21 cellular contexts compared by ENCODE assay signal in genomic region chr16:24652803-24653202, GRCh38.
DNase-seq lines count a peak whose midpoint lies in the region; ATAC-seq and TF ChIP-seq lines count a peak whose summit lies in the region.
"Had no signal": no experiment of that assay in that cellular context is flagged by ENCODE, and none has a peak within 500 bp of the region (broad histone marks: within the 10 kb centered on the region; RNA-seq: fewer than 3 reads in every experiment).

No MANE protein-coding gene starts in this region.

- H3K9ac ChIP-seq in trophoblast cell (ENCODE audit: low read length): no peak overlapping the region

- H3K27me3 ChIP-seq in WERI-Rb-1 (ENCODE audit: insufficient read depth, low read depth, severe bottlenecking) (no peaks in the 10 kb centered on the region), trophoblast cell (ENCODE audit: insufficient read depth, low read length) (no peaks in the 10 kb centered on the region)
- H3K27me3 ChIP-seq: cardiac muscle cell had no signal

- H3K4me3 Mint-ChIP-seq in mesothelial cell of epicardium (no peak overlapping the region), type B pancreatic cell (no peak overlapping the region)
- H3K4me3 Mint-ChIP-seq: activated CD4-positive, alpha-beta T cell treated with anti-CD3 and anti-CD28 coated beads, Interleukin-2, amount 10 ng/mL, durations not matched to agents 24 days and 14 days; stimulated activated naive B cell treated with anti-CD40 and anti-IgM and Interleukin-4, amounts not matched to agents 10 μg/mL and 1 μg/mL and 100 μg/mL, for 72 hours had no signal

- no peaks in the 10 kb centered on the region for H3K79me2 ChIP-seq in trophoblast cell (ENCODE audit: control insufficient read depth, insufficient read depth, low read length, poor library complexity)

- no peak overlapping the region for H3K4ac ChIP-seq in trophoblast cell (ENCODE audit: low read depth, low read length)

- no peak overlapping the region for H2BK120ac ChIP-seq in trophoblast cell (ENCODE audit: insufficient read depth, low read length, poor library complexity)

- peak overlapping the region; percentile 10 for H3K27ac Mint-ChIP-seq in mesothelial cell of epicardium
- H3K27ac Mint-ChIP-seq in type B pancreatic cell: peak overlapping the region; percentile 5
- H3K27ac Mint-ChIP-seq: activated CD4-positive, alpha-beta T cell treated with anti-CD3 and anti-CD28 coated beads, Interleukin-2, amount 10 ng/mL, durations not matched to agents 24 days and 14 days; stimulated activated naive B cell treated with anti-CD40 and anti-IgM and Interleukin-4, amounts not matched to agents 10 μg/mL and 1 μg/mL and 100 μg/mL, for 72 hours had no signal

- H4K91ac ChIP-seq in trophoblast cell (ENCODE audit: low read depth, low read length): no peak overlapping the region

- H3K14ac ChIP-seq in trophoblast cell (ENCODE audit: low read length): no peak overlapping the region

- no peak for TF ChIP-seq CTCF in WERI-Rb-1 (IDR thresholded peaks at IDR 0.05; ENCODE audit: low read depth, low read length)
- no peak for TF ChIP-seq CTCF in mesothelial cell of epicardium (IDR thresholded peaks at IDR 0.05; ENCODE audit: unreplicated experiment)
- no peak for TF ChIP-seq CTCF in type B pancreatic cell (conservative IDR thresholded peaks at IDR 0.05)

- ATAC-seq in GM19463 (IDR thresholded peaks at IDR 0.05; ENCODE audit: unreplicated experiment): no peak
- ATAC-seq: GM12878; lower lobe of right lung; stimulated activated naive B cell treated with anti-CD40 and anti-IgM and Interleukin-4, amounts not matched to agents 10 μg/mL and 1 μg/mL and 100 μg/mL, for 72 hours had no signal

- no peaks in the 10 kb centered on the region for H3K79me1 ChIP-seq in trophoblast cell (ENCODE audit: low read length)

- no peaks in the 10 kb centered on the region for H3K36me3 Mint-ChIP-seq in mesothelial cell of epicardium
- no peaks in the 10 kb centered on the region for H3K36me3 Mint-ChIP-seq in type B pancreatic cell
- H3K36me3 Mint-ChIP-seq: stimulated activated naive B cell treated with anti-CD40 and anti-IgM and Interleukin-4, amounts not matched to agents 10 μg/mL and 1 μg/mL and 100 μg/mL, for 72 hours had no signal

- no peak overlapping the region for H3K18ac ChIP-seq in trophoblast cell (ENCODE audit: low read length)

- H3K4me2 ChIP-seq in trophoblast cell (ENCODE audit: low read length): no peak overlapping the region

- H4K8ac ChIP-seq in trophoblast cell (ENCODE audit: low read depth, low read length): no peak overlapping the region

- H2AFZ ChIP-seq in trophoblast cell (ENCODE audit: insufficient read depth, low read length, poor library complexity): no peak overlapping the region

- H4K12ac ChIP-seq in trophoblast cell (ENCODE audit: low read depth, low read length): no peak overlapping the region

- no peak overlapping the region for H2BK5ac ChIP-seq in trophoblast cell (ENCODE audit: low read depth, low read length, poor library complexity)

- H3K23ac ChIP-seq in trophoblast cell (ENCODE audit: low read length): no peak overlapping the region

- no peak overlapping the region for H2AK5ac ChIP-seq in trophoblast cell (ENCODE audit: low read length)

- DNase-seq in M059J (ENCODE audit: low read depth): peak; percentile 26
- no peak for DNase-seq in WERI-Rb-1
- no peak for DNase-seq in mesothelial cell of epicardium (ENCODE audit: low spot score in 2 of 2, unreplicated experiment in 2 of 2)
- DNase-seq in type B pancreatic cell (ENCODE audit: extremely low spot score, unreplicated experiment): no peak
- DNase-seq in trophoblast cell: no peak
- DNase-seq in activated CD8-positive, alpha-beta memory T cell treated with anti-CD3 and anti-CD28 coated beads for 24 hours: no peak
- DNase-seq: activated CD4-positive, alpha-beta T cell treated with anti-CD3 and anti-CD28 coated beads, Interleukin-2, amount 10 ng/mL, durations not matched to agents 24 days and 14 days; activated naive CD4-positive, alpha-beta T cell treated with Interleukin-2 at 50 U/mL for 16 hours; activated T-cell treated with anti-CD3 and anti-CD28 coated beads, Interleukin-2, amount 50 U/mL, for 48 hours; amygdala; glutamatergic neuron; kidney glomerular epithelial cell; lower lobe of right lung; NCI-H526; stimulated activated CD4-positive, alpha-beta T cell treated with anti-CD3 and anti-CD28 coated beads, Interleukin-2, amount 100 ng/mL, for 48 hours; stimulated activated naive B cell treated with anti-CD40 and anti-IgM and Interleukin-4, amounts not matched to agents 10 μg/mL and 1 μg/mL and 100 μg/mL, for 72 hours had no signal

- H2BK12ac ChIP-seq in trophoblast cell (ENCODE audit: low read length): no peak overlapping the region

- WGBS in trophoblast cell (ENCODE audit: extremely low coverage, insufficient coverage, insufficient read length): no CpG with 5 or more reads among the region's 1 CpG

- H3K4me1 ChIP-seq in trophoblast cell (ENCODE audit: control insufficient read depth in 1 of 2, insufficient read depth in 2 of 2, low read length in 2 of 2): no peaks in the 10 kb centered on the region
- H3K4me1 ChIP-seq: lower lobe of right lung had no signal

- H3K9me3 ChIP-seq in WERI-Rb-1 (ENCODE audit: severe bottlenecking) (no peaks in the 10 kb centered on the region), trophoblast cell (ENCODE audit: insufficient read depth, low read depth, low read length) (no peaks in the 10 kb centered on the region)
- H3K9me3 ChIP-seq: lower lobe of right lung, neutrophil had no signal

- peak overlapping the region; percentile 90 for H3K27ac ChIP-seq in WERI-Rb-1
- H3K27ac ChIP-seq in trophoblast cell (ENCODE audit: low read depth, low read length): no peak overlapping the region
- H3K27ac ChIP-seq: cardiac muscle cell, lower lobe of right lung, neutrophil, RWPE1 had no signal

- no peaks in the 10 kb centered on the region for H3K27me3 Mint-ChIP-seq in mesothelial cell of epicardium (ENCODE audit: low read depth)
- no peaks in the 10 kb centered on the region for H3K27me3 Mint-ChIP-seq in type B pancreatic cell
- H3K27me3 Mint-ChIP-seq: activated CD4-positive, alpha-beta T cell treated with anti-CD3 and anti-CD28 coated beads, Interleukin-2, amount 10 ng/mL, durations not matched to agents 24 days and 14 days had no signal

- H3K9me3 Mint-ChIP-seq in mesothelial cell of epicardium (no peaks in the 10 kb centered on the region), type B pancreatic cell (no peaks in the 10 kb centered on the region)
- H3K9me3 Mint-ChIP-seq: activated CD4-positive, alpha-beta T cell treated with anti-CD3 and anti-CD28 coated beads, Interleukin-2, amount 10 ng/mL, durations not matched to agents 24 days and 14 days; stimulated activated naive B cell treated with anti-CD40 and anti-IgM and Interleukin-4, amounts not matched to agents 10 μg/mL and 1 μg/mL and 100 μg/mL, for 72 hours had no signal

- H3K4me3 ChIP-seq in WERI-Rb-1 (ENCODE audit: low read depth, low read length): peak overlapping the region; percentile 29
- no peak overlapping the region for H3K4me3 ChIP-seq in trophoblast cell (ENCODE audit: low read depth, low read length)
- H3K4me3 ChIP-seq: cardiac muscle cell, GM12878, lower lobe of right lung had no signal

- no peaks in the 10 kb centered on the region; the same call in 1 of the 2 replicates for H3K36me3 ChIP-seq in WERI-Rb-1
- no peaks in the 10 kb centered on the region for H3K36me3 ChIP-seq in trophoblast cell (ENCODE audit: control insufficient read depth in 1 of 2, insufficient read depth in 2 of 2, low read length in 2 of 2)
- H3K36me3 ChIP-seq: cardiac muscle cell, lower lobe of right lung, neutrophil had no signal

- H3K4me1 Mint-ChIP-seq in mesothelial cell of epicardium (peaks cover 12% of the 10 kb centered on the region), type B pancreatic cell (ENCODE audit: unreplicated experiment) (peaks cover 10% of the 10 kb centered on the region)
- H3K4me1 Mint-ChIP-seq: activated CD4-positive, alpha-beta T cell treated with anti-CD3 and anti-CD28 coated beads, Interleukin-2, amount 10 ng/mL, durations not matched to agents 24 days and 14 days; stimulated activated naive B cell treated with anti-CD40 and anti-IgM and Interleukin-4, amounts not matched to agents 10 μg/mL and 1 μg/mL and 100 μg/mL, for 72 hours had no signal
